7 cellular contexts compared by ENCODE assay signal in genomic region chr7:33720139-33720538, GRCh38.
"Had no signal": no experiment of that assay in that cellular context is flagged by ENCODE, and none has a peak within 500 bp of the region (broad histone marks: within the 10 kb centered on the region; RNA-seq: fewer than 3 reads in every experiment).

No MANE protein-coding gene starts in this region.

- H3K4me3 Mint-ChIP-seq: GM23338, H9, HFFc6 had no signal

- H3K9me3 Mint-ChIP-seq: GM23338, H9, HFFc6 had no signal

- H3K4me3 ChIP-seq: GM23338, K562 had no signal

- ATAC-seq: GM23338, K562 had no signal

- H3K4me2 ChIP-seq: GM23338 had no signal

- DNase-seq: H9, HCEC 1CT, HFFc6, IMR-90 had no signal

- H2AFZ ChIP-seq: GM23338 had no signal

- H3K27ac ChIP-seq: HL-60 had no signal

- H3K27ac Mint-ChIP-seq: GM23338, H9, HFFc6 had no signal
